Comparison of ENCODE assay signal across 1 cellular context in the genomic region with DNA sequence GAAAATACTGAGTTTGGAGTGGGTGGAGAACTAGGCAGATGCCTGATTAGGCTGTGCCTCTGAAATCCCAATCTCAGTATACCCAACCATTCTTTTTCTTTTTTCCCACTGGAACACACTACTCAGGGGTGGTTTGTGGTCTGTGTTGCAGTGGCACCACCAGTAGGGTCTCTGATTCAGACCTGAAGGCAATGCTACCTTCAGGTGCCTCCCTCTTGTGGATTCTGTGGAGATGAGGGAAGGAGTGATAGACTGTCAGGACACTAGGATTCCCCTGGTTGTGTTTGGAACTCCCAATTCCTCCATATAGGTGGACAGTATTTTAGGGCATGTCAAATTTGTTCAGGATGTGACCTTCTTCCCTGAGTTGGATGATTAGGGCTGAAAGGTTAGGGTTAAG.
TF ChIP-seq lines count a peak whose summit lies in the region.

No MANE protein-coding gene starts in this region.

TF ChIP-seq in GM23338, 12 proteins besides CTCF, POLR2A, EP300 and RAD21 (continued from another document):
- TF ChIP-seq, protein P1, sequence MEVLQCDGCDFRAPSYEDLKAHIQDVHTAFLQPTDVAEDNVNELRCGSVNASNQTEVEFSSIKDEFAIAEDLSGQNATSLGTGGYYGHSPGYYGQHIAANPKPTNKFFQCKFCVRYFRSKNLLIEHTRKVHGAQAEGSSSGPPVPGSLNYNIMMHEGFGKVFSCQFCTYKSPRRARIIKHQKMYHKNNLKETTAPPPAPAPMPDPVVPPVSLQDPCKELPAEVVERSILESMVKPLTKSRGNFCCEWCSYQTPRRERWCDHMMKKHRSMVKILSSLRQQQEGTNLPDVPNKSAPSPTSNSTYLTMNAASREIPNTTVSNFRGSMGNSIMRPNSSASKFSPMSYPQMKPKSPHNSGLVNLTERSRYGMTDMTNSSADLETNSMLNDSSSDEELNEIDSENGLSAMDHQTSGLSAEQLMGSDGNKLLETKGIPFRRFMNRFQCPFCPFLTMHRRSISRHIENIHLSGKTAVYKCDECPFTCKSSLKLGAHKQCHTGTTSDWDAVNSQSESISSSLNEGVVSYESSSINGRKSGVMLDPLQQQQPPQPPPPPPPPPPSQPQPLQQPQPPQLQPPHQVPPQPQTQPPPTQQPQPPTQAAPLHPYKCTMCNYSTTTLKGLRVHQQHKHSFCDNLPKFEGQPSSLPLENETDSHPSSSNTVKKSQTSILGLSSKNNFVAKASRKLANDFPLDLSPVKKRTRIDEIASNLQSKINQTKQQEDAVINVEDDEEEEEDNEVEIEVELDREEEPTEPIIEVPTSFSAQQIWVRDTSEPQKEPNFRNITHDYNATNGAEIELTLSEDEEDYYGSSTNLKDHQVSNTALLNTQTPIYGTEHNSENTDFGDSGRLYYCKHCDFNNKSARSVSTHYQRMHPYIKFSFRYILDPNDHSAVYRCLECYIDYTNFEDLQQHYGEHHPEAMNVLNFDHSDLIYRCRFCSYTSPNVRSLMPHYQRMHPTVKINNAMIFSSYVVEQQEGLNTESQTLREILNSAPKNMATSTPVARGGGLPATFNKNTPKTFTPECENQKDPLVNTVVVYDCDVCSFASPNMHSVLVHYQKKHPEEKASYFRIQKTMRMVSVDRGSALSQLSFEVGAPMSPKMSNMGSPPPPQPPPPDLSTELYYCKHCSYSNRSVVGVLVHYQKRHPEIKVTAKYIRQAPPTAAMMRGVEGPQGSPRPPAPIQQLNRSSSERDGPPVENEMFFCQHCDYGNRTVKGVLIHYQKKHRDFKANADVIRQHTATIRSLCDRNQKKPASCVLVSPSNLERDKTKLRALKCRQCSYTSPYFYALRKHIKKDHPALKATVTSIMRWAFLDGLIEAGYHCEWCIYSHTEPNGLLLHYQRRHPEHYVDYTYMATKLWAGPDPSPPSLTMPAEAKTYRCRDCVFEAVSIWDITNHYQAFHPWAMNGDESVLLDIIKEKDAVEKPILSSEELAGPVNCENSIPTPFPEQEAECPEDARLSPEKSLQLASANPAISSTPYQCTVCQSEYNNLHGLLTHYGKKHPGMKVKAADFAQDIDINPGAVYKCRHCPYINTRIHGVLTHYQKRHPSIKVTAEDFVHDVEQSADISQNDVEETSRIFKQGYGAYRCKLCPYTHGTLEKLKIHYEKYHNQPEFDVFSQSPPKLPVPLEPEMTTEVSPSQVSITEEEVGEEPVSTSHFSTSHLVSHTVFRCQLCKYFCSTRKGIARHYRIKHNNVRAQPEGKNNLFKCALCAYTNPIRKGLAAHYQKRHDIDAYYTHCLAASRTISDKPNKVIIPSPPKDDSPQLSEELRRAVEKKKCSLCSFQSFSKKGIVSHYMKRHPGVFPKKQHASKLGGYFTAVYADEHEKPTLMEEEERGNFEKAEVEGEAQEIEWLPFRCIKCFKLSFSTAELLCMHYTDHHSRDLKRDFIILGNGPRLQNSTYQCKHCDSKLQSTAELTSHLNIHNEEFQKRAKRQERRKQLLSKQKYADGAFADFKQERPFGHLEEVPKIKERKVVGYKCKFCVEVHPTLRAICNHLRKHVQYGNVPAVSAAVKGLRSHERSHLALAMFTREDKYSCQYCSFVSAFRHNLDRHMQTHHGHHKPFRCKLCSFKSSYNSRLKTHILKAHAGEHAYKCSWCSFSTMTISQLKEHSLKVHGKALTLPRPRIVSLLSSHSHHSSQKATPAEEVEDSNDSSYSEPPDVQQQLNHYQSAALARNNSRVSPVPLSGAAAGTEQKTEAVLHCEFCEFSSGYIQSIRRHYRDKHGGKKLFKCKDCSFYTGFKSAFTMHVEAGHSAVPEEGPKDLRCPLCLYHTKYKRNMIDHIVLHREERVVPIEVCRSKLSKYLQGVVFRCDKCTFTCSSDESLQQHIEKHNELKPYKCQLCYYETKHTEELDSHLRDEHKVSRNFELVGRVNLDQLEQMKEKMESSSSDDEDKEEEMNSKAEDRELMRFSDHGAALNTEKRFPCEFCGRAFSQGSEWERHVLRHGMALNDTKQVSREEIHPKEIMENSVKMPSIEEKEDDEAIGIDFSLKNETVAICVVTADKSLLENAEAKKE (CRISPR knock-in tag; IDR thresholded peaks at IDR 0.05) = no peak
